ENCODE assay signal across 10 cellular contexts in the genomic region with DNA sequence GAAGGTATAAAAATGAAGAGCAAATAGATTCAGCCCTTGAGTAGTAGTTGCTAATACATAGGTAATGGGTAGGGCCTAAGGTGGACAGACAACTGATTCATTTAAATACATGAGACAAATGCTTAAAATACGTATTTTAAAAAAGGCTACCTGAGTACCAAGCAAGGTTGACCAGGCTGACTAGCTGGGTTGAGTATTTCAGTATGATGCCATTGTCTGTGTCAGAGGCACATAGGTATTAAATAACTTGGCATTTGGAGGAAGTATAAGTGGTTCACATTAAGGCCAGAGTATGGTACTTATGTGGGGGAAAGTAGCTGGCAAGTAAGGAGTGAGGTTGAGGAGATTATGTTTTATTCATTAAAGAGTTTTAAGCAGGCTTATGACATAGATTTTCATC. TPM values are rescaled to one million over a fixed set of nuclear protein-coding genes. Genes with fewer than 3 reads are reported as not detected.
A peak's percentile ranks its signal among the peaks of the same experiment; 100 is the strongest.
DNase-seq lines count a peak whose midpoint lies in the region; ATAC-seq and TF ChIP-seq lines count a peak whose summit lies in the region.
"Had no signal": no experiment of that assay in that cellular context is flagged by ENCODE, and none has a peak within 500 bp of the region (broad histone marks: within the 10 kb centered on the region; RNA-seq: fewer than 3 reads in every experiment).

No MANE protein-coding gene starts in this region.

- no peaks in the 10 kb centered on the region for H3K9me3 Mint-ChIP-seq in chondrocyte (ENCODE audit: low read depth)

- no peak overlapping the region for H3K4me3 Mint-ChIP-seq in chondrocyte (ENCODE audit: unreplicated experiment)

- no peaks in the 10 kb centered on the region for H3K27me3 Mint-ChIP-seq in chondrocyte (ENCODE audit: low read depth)

- peaks cover 79% of the 10 kb centered on the region for H3K4me1 Mint-ChIP-seq in chondrocyte (ENCODE audit: low read depth)

- TF ChIP-seq CTCF in 22Rv1 (IDR thresholded peaks at IDR 0.05) = no peak
- TF ChIP-seq CTCF in chondrocyte (IDR thresholded peaks at IDR 0.05) = no peak

- H3K36me3 Mint-ChIP-seq in chondrocyte (ENCODE audit: low read depth) = no peaks in the 10 kb centered on the region

- H3K27ac Mint-ChIP-seq in chondrocyte (ENCODE audit: unreplicated experiment) = peak overlapping the region; percentile 65

- ATAC-seq in GM18909 (IDR thresholded peaks at IDR 0.05; ENCODE audit: poor library complexity, unreplicated experiment) (peak; percentile 15), HG03354 (IDR thresholded peaks at IDR 0.05; ENCODE audit: poor library complexity, severe bottlenecking, unreplicated experiment) (peak; percentile 7), GM19023 (IDR thresholded peaks at IDR 0.05; ENCODE audit: unreplicated experiment) (no peak), GM19452 (IDR thresholded peaks at IDR 0.05; ENCODE audit: unreplicated experiment) (no peak)

- H3K27ac ChIP-seq in 22Rv1 = peak overlapping the region; percentile 18
- H3K27ac ChIP-seq: BLaER1 treated with 17β-estradiol and CSF1 and Interleukin-3, amounts not matched to agents 10 nM and 100 nM had no signal

- no peak for DNase-seq in chondrocyte (ENCODE audit: low spot score)
- DNase-seq in NCI-H187 (lab: John Stamatoyannopoulos, UW) = no peak
- no peak for DNase-seq in NCI-H2171 treated with DMSO at 0.1 percent for 48 hours (lab: John Stamatoyannopoulos, UW)
- DNase-seq: stimulated activated CD4-positive, alpha-beta T cell treated with anti-CD3 and anti-CD28 coated beads, Interleukin-2, amount 100 ng/mL, for 24 hours had no signal

RNA-seq across cellular contexts. Expression of a gene that starts 19.4 kb away (rescaled TPM):
- total RNA-seq in chondrocyte = 58.3 to 73.0 TPM (median 62.7 TPM) in 3 replicates

Comparison
In these comparisons a context has a peak if more than half of its experiments do, and no peak if none do; other contexts are left out.
1. ATAC-seq: peak in GM18909 (single experiment) and HG03354 (single experiment); none in GM19023 (single experiment) and GM19452 (single experiment).